ENCODE assay signal across 20 cellular contexts in the genomic region with DNA sequence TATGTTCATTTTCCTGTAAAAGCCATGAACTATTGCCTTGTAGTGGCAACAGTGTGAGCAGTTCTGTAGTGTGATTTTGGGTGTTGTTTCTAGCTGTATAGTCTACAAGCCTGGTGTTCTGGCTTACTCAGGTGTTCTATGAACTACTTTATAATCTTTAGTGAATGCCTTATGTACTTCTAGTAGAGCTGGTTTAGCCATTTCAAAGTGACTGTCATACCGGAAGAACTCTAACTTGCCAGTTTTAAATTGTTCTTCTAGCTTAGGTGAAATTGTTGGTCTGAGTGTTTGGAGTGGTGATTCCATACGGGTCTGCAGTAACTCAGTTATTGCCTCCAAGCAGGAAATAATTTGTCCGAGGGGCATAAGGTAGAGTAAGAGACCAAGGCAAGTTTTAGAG.
"Had no signal": no experiment of that assay in that cellular context is flagged by ENCODE, and none has a peak within 500 bp of the region (broad histone marks: within the 10 kb centered on the region; RNA-seq: fewer than 3 reads in every experiment).

No MANE protein-coding gene starts in this region.

- H3K4me3 ChIP-seq: dorsolateral prefrontal cortex, hepatocyte, spleen, tibial artery, upper lobe of right lung, vagina had no signal

- H3K4me3 Mint-ChIP-seq: natural killer cell; stimulated activated memory B cell treated with anti-CD40 and anti-IgM and Interleukin-4, amounts not matched to agents 10 μg/mL and 1 μg/mL and 100 μg/mL, for 72 hours; stimulated activated naive CD8-positive, alpha-beta T cell treated with anti-CD3 and anti-CD28 coated beads, Interleukin-15, Interleukin-2, amounts not matched to agents 100 ng/mL and 50 ng/mL, for 24 hours had no signal

- H3K4me2 ChIP-seq: hepatocyte had no signal

- H3K36me3 ChIP-seq: spleen, tibial artery, upper lobe of right lung, vagina had no signal

- H3K9me3 Mint-ChIP-seq: natural killer cell; neural crest cell; stimulated activated memory B cell treated with anti-CD40 and anti-IgM and Interleukin-4, amounts not matched to agents 10 μg/mL and 1 μg/mL and 100 μg/mL, for 72 hours; stimulated activated naive CD8-positive, alpha-beta T cell treated with anti-CD3 and anti-CD28 coated beads, Interleukin-15, Interleukin-2, amounts not matched to agents 100 ng/mL and 50 ng/mL, for 24 hours had no signal

- H3K27me3 ChIP-seq: vagina had no signal

- H2AFZ ChIP-seq: hepatocyte had no signal

- H3K4me1 ChIP-seq: upper lobe of right lung had no signal

- H3K27ac Mint-ChIP-seq: natural killer cell; stimulated activated memory B cell treated with anti-CD40 and anti-IgM and Interleukin-4, amounts not matched to agents 10 μg/mL and 1 μg/mL and 100 μg/mL, for 72 hours; stimulated activated naive CD8-positive, alpha-beta T cell treated with anti-CD3 and anti-CD28 coated beads, Interleukin-15, Interleukin-2, amounts not matched to agents 100 ng/mL and 50 ng/mL, for 24 hours had no signal

- FAIRE-seq: endometrium had no signal

- H3K79me2 ChIP-seq: hepatocyte had no signal

- DNase-seq: cortex of kidney; dorsolateral prefrontal cortex; effector CD8-positive, alpha-beta T cell; foreskin melanocyte; head of caudate nucleus; natural killer cell; posterior cingulate gyrus; spleen; stimulated activated CD4-positive, alpha-beta T cell treated with anti-CD3 and anti-CD28 coated beads, Interleukin-15, amount 100 ng/mL, for 24 hours; stimulated activated CD4-positive, alpha-beta T cell treated with anti-CD3 and anti-CD28 coated beads, Interleukin-1b, Interleukin-23, amount 100 ng/mL, for 48 hours; stimulated activated CD4-positive, alpha-beta T cell treated with anti-CD3 and anti-CD28 coated beads, Interleukin-4, amount 100 ng/mL, for 24 hours; tibial artery; upper lobe of right lung had no signal

- H3K36me3 Mint-ChIP-seq: natural killer cell; stimulated activated memory B cell treated with anti-CD40 and anti-IgM and Interleukin-4, amounts not matched to agents 10 μg/mL and 1 μg/mL and 100 μg/mL, for 72 hours had no signal

- H3K9me3 ChIP-seq: spleen, tibial artery, upper lobe of right lung, vagina had no signal

- H3K27ac ChIP-seq: dorsolateral prefrontal cortex, hepatocyte, spleen, tibial artery, upper lobe of right lung, vagina had no signal

- ATAC-seq: natural killer cell; sciatic nerve; stimulated activated memory B cell treated with anti-CD40 and anti-IgM and Interleukin-4, amounts not matched to agents 10 μg/mL and 1 μg/mL and 100 μg/mL, for 72 hours; upper lobe of right lung had no signal
